8 cellular contexts compared by ENCODE assay signal in genomic region chr15:65981837-65982696, GRCh38.
A peak's percentile ranks its signal among the peaks of the same experiment; 100 is the strongest.
DNase-seq lines count a peak whose midpoint lies in the region; ATAC-seq and TF ChIP-seq lines count a peak whose summit lies in the region.

No MANE protein-coding gene starts in this region.

- H3K4me3 ChIP-seq in GM12875 (ENCODE audit: low read depth, low read length) = peak overlapping the region; percentile 44

- H3K9me3 Mint-ChIP-seq in central memory CD8-positive, alpha-beta T cell = no peaks in the 10 kb centered on the region
- no peaks in the 10 kb centered on the region for H3K9me3 Mint-ChIP-seq in naive thymus-derived CD8-positive, alpha-beta T cell
- H3K9me3 Mint-ChIP-seq in stimulated activated naive CD8-positive, alpha-beta T cell treated with anti-CD3 and anti-CD28 coated beads, Interleukin-15, Interleukin-2, amounts not matched to agents 100 ng/mL and 50 ng/mL, for 24 hours = no peaks in the 10 kb centered on the region

- H3K27me3 Mint-ChIP-seq in central memory CD8-positive, alpha-beta T cell = peaks cover 38% of the 10 kb centered on the region
- H3K27me3 Mint-ChIP-seq in naive thymus-derived CD8-positive, alpha-beta T cell = peaks cover 8 to 24% (median 16%) of the 10 kb centered on the region in 5 donors
- peaks cover 24% of the 10 kb centered on the region for H3K27me3 Mint-ChIP-seq in stimulated activated naive CD8-positive, alpha-beta T cell treated with anti-CD3 and anti-CD28 coated beads, Interleukin-15, Interleukin-2, amounts not matched to agents 100 ng/mL and 50 ng/mL, for 24 hours

- H3K4me3 Mint-ChIP-seq in central memory CD8-positive, alpha-beta T cell = peak overlapping the region; percentile 48
- peak overlapping the region; percentile 61 to 87 (median 76) for H3K4me3 Mint-ChIP-seq in naive thymus-derived CD8-positive, alpha-beta T cell
- peak overlapping the region; percentile 49 for H3K4me3 Mint-ChIP-seq in stimulated activated naive CD8-positive, alpha-beta T cell treated with anti-CD3 and anti-CD28 coated beads, Interleukin-15, Interleukin-2, amounts not matched to agents 100 ng/mL and 50 ng/mL, for 24 hours

- ATAC-seq in HG03521 (IDR thresholded peaks at IDR 0.05; ENCODE audit: unreplicated experiment) = peak; percentile 67
- ATAC-seq in central memory CD8-positive, alpha-beta T cell (replicated peaks; ENCODE audit: extremely low read depth, poor library complexity, severe bottlenecking) = peak; percentile 86
- peak; percentile 94 to 97 for ATAC-seq in naive thymus-derived CD8-positive, alpha-beta T cell
- no peak for ATAC-seq in HG03342 (IDR thresholded peaks at IDR 0.05; ENCODE audit: unreplicated experiment)

- POLR2A ChIA-PET in naive thymus-derived CD8-positive, alpha-beta T cell (lab: Charles Lee) = interaction anchor here (1.5 kb wide), 1 partner anchor 113 kb away, joined by 4 read pairs; the partner anchor contains the start of gene RAB11A

- H3K4me1 Mint-ChIP-seq in central memory CD8-positive, alpha-beta T cell = peaks cover 10% of the 10 kb centered on the region
- peaks cover 7 to 18% (median 10%) of the 10 kb centered on the region in 4 donors for H3K4me1 Mint-ChIP-seq in naive thymus-derived CD8-positive, alpha-beta T cell
- peaks cover 5% of the 10 kb centered on the region for H3K4me1 Mint-ChIP-seq in stimulated activated naive CD8-positive, alpha-beta T cell treated with anti-CD3 and anti-CD28 coated beads, Interleukin-15, Interleukin-2, amounts not matched to agents 100 ng/mL and 50 ng/mL, for 24 hours (ENCODE audit: low read depth)

- H3K27ac Mint-ChIP-seq in central memory CD8-positive, alpha-beta T cell (ENCODE audit: low read depth) = no peak overlapping the region
- peak overlapping the region in 6 of 10 donors; percentile 4 to 75 (median 42) for H3K27ac Mint-ChIP-seq in naive thymus-derived CD8-positive, alpha-beta T cell
- H3K27ac Mint-ChIP-seq in stimulated activated naive CD8-positive, alpha-beta T cell treated with anti-CD3 and anti-CD28 coated beads, Interleukin-15, Interleukin-2, amounts not matched to agents 100 ng/mL and 50 ng/mL, for 24 hours = no peak overlapping the region

- TF ChIP-seq CTCF in GM12875 (IDR thresholded peaks at IDR 0.05; ENCODE audit: borderline replicate concordance, insufficient read depth, low read depth, low read length) = peak; percentile 68

- peak; percentile 52 for DNase-seq in UCSD-AML1 (lab: John Stamatoyannopoulos, UW; ENCODE audit: unreplicated experiment)
- peak in 1 of 2 donors; percentile 22 for DNase-seq in central memory CD8-positive, alpha-beta T cell (ENCODE audit: low spot score in 2 of 2)
- peak; percentile 59 to 88 (median 73) for DNase-seq in naive thymus-derived CD8-positive, alpha-beta T cell
- no peak for DNase-seq in DMS114 treated with DMSO at 0.1 percent for 48 hours (lab: John Stamatoyannopoulos, UW; ENCODE audit: unreplicated experiment)

- H3K36me3 Mint-ChIP-seq in central memory CD8-positive, alpha-beta T cell (ENCODE audit: insufficient read depth) = no peaks in the 10 kb centered on the region
- no peaks in the 10 kb centered on the region for H3K36me3 Mint-ChIP-seq in naive thymus-derived CD8-positive, alpha-beta T cell
- H3K36me3 Mint-ChIP-seq in stimulated activated naive CD8-positive, alpha-beta T cell treated with anti-CD3 and anti-CD28 coated beads, Interleukin-15, Interleukin-2, amounts not matched to agents 100 ng/mL and 50 ng/mL, for 24 hours (ENCODE audit: low read depth) = no peaks in the 10 kb centered on the region

Comparison
In these comparisons a context has a peak if more than half of its experiments do, and no peak if none do; other contexts are left out.
1. H3K27ac Mint-ChIP-seq: peak in naive thymus-derived CD8-positive, alpha-beta T cell (6 of 10); none in central memory CD8-positive, alpha-beta T cell (single experiment) and stimulated activated naive CD8-positive, alpha-beta T cell treated with anti-CD3 and anti-CD28 coated beads, Interleukin-15, Interleukin-2, amounts not matched to agents 100 ng/mL and 50 ng/mL, for 24 hours (single experiment).
2. Peak in every context shown above with its lines, with median percentiles within 50 percentile points of each other: H3K4me3 Mint-ChIP-seq.